In genomic region chr19:12945479-12946091, GRCh38 we compare ENCODE assay signal across 1 cellular context.
TF ChIP-seq lines count a peak whose summit lies in the region.

Gene RAD23A, plus strand, starts transcription at chr19:12945862. Its CDS starts 87 bp downstream, at chr19:12945949.

TF ChIP-seq in GM12878, 131 proteins besides CTCF, POLR2A, EP300 and RAD21 (continued from another document and continues in another):
- TF ChIP-seq ZBTB4 (CRISPR knock-in tag; IDR thresholded peaks at IDR 0.05) (peak; percentile 68; the same call in 1 of the 2 replicates), EZH2 (IDR thresholded peaks at IDR 0.05; ENCODE audit: borderline replicate concordance, control insufficient read depth, low read depth, low read length) (no peak), ZBTB33 (IDR thresholded peaks at IDR 0.05) (no peak), RELA (IDR thresholded peaks at IDR 0.05; ENCODE audit: borderline replicate concordance, partially characterized antibody) (peak; percentile 72), PAX5 (IDR thresholded peaks at IDR 0.05; ENCODE audit: borderline replicate concordance, low read depth, low read length) (peak; percentile 77; the same call in 1 of the 2 replicates), NR2F1 (conservative IDR thresholded peaks at IDR 0.05) (peak; percentile 78), MYC (IDR thresholded peaks at IDR 0.05; ENCODE audit: insufficient read depth, insufficient read length, insufficient replicate concordance, low read length, severe bottlenecking) (peak; percentile 76), IRF5 (IDR thresholded peaks at IDR 0.05; ENCODE audit: borderline replicate concordance) (no peak), ZSCAN29 (IDR thresholded peaks at IDR 0.05) (no peak), BHLHE40 (IDR thresholded peaks at IDR 0.05; ENCODE audit: borderline replicate concordance in 1 of 2, low read depth in 2 of 2, low read length in 1 of 2) (peak; percentile 100), IKZF2 (IDR thresholded peaks at IDR 0.05) (no peak), ZNF274 (IDR thresholded peaks at IDR 0.05; ENCODE audit: insufficient read depth, insufficient read length) (no peak), SUZ12 (IDR thresholded peaks at IDR 0.05; ENCODE audit: unreplicated experiment) (no peak), JUNB (IDR thresholded peaks at IDR 0.05) (no peak), YY1 (IDR thresholded peaks at IDR 0.05; ENCODE audit: low read depth, low read length) (peak; percentile 99), GATAD2B (conservative IDR thresholded peaks at IDR 0.05; ENCODE audit: low read depth) (peak; percentile 19; the same call in 1 of the 2 replicates), SIN3A (IDR thresholded peaks at IDR 0.05; ENCODE audit: low read depth, low read length) (peak; percentile 84; the same call in 1 of the 2 replicates), JUND (IDR thresholded peaks at IDR 0.05; ENCODE audit: low read depth, low read length) (0 out of 2 replicates have a peak, but pooled peaks have one; percentile 12), NR2C2 (IDR thresholded peaks at IDR 0.05; ENCODE audit: borderline replicate concordance, control insufficient read depth, insufficient read length, low read depth) (no peak), HDGF (IDR thresholded peaks at IDR 0.05) (0 out of 2 replicates have a peak, but pooled peaks have one; percentile 12), BCLAF1 (IDR thresholded peaks at IDR 0.05) (no peak), IKZF1 (conservative IDR thresholded peaks at IDR 0.05) (peak; percentile 99), E2F4 (IDR thresholded peaks at IDR 0.05; ENCODE audit: low read depth, low read length) (no peak; the same call in 1 of the 2 replicates), CBX5 (IDR thresholded peaks at IDR 0.05; ENCODE audit: low read depth) (no peak), NFYA (IDR thresholded peaks at IDR 0.05; ENCODE audit: borderline replicate concordance, low read depth, low read length) (no peak), ZNF384 (IDR thresholded peaks at IDR 0.05; ENCODE audit: borderline replicate concordance, low read depth, low read length) (no peak), RAD51 (IDR thresholded peaks at IDR 0.05) (peak; percentile 96), PBX3 (IDR thresholded peaks at IDR 0.05; ENCODE audit: insufficient replicate concordance, low read depth, low read length) (peak; percentile 70)
- TF ChIP-seq, protein P1, sequence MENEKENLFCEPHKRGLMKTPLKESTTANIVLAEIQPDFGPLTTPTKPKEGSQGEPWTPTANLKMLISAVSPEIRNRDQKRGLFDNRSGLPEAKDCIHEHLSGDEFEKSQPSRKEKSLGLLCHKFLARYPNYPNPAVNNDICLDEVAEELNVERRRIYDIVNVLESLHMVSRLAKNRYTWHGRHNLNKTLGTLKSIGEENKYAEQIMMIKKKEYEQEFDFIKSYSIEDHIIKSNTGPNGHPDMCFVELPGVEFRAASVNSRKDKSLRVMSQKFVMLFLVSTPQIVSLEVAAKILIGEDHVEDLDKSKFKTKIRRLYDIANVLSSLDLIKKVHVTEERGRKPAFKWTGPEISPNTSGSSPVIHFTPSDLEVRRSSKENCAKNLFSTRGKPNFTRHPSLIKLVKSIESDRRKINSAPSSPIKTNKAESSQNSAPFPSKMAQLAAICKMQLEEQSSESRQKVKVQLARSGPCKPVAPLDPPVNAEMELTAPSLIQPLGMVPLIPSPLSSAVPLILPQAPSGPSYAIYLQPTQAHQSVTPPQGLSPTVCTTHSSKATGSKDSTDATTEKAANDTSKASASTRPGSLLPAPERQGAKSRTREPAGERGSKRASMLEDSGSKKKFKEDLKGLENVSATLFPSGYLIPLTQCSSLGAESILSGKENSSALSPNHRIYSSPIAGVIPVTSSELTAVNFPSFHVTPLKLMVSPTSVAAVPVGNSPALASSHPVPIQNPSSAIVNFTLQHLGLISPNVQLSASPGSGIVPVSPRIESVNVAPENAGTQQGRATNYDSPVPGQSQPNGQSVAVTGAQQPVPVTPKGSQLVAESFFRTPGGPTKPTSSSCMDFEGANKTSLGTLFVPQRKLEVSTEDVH (IDR thresholded peaks at IDR 0.05; ENCODE audit: low read depth, partially characterized antibody) = no peak
- TF ChIP-seq, protein P2, sequence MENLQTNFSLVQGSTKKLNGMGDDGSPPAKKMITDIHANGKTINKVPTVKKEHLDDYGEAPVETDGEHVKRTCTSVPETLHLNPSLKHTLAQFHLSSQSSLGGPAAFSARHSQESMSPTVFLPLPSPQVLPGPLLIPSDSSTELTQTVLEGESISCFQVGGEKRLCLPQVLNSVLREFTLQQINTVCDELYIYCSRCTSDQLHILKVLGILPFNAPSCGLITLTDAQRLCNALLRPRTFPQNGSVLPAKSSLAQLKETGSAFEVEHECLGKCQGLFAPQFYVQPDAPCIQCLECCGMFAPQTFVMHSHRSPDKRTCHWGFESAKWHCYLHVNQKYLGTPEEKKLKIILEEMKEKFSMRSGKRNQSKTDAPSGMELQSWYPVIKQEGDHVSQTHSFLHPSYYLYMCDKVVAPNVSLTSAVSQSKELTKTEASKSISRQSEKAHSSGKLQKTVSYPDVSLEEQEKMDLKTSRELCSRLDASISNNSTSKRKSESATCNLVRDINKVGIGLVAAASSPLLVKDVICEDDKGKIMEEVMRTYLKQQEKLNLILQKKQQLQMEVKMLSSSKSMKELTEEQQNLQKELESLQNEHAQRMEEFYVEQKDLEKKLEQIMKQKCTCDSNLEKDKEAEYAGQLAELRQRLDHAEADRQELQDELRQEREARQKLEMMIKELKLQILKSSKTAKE (IDR thresholded peaks at IDR 0.05; ENCODE audit: low read depth, poor library complexity, severe bottlenecking) = no peak
- TF ChIP-seq, protein P3, sequence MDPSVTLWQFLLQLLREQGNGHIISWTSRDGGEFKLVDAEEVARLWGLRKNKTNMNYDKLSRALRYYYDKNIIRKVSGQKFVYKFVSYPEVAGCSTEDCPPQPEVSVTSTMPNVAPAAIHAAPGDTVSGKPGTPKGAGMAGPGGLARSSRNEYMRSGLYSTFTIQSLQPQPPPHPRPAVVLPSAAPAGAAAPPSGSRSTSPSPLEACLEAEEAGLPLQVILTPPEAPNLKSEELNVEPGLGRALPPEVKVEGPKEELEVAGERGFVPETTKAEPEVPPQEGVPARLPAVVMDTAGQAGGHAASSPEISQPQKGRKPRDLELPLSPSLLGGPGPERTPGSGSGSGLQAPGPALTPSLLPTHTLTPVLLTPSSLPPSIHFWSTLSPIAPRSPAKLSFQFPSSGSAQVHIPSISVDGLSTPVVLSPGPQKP (IDR thresholded peaks at IDR 0.05; ENCODE audit: low read depth, low read length) = peak; percentile 89
